In genomic region chr5:149304195-149305072, GRCh38 we compare ENCODE assay signal across 15 cellular contexts.
"Had no signal": no experiment of that assay in that cellular context is flagged by ENCODE, and none has a peak within 500 bp of the region (broad histone marks: within the 10 kb centered on the region; RNA-seq: fewer than 3 reads in every experiment).

No MANE protein-coding gene starts in this region.

- H3K4me3 ChIP-seq: colonic mucosa, pancreas had no signal

- H3K27me3 ChIP-seq: colonic mucosa, pancreas had no signal

- H3K4me1 Mint-ChIP-seq: brain; central memory CD8-positive, alpha-beta T cell; neural crest cell had no signal

- DNase-seq: activated CD4-positive, alpha-beta T cell treated with anti-CD3 and anti-CD28 coated beads, Interleukin-2, amount 50 U/mL, for 4 hours; activated gamma-delta T cell treated with Interleukin-2 at 50 U/mL for 16 hours; colonic mucosa; erythroblast; foreskin melanocyte; head of caudate nucleus; mammary epithelial cell; pancreas; SK-N-SH; stimulated activated naive B cell treated with anti-CD40 and anti-IgM and Interleukin-4, amounts not matched to agents 10 μg/mL and 1 μg/mL and 100 μg/mL, for 72 hours had no signal

- H3K27ac Mint-ChIP-seq: activated naive CD8-positive, alpha-beta T cell; brain; stimulated activated naive B cell treated with anti-CD40 and anti-IgM and Interleukin-4, amounts not matched to agents 10 μg/mL and 1 μg/mL and 100 μg/mL, for 72 hours; T-helper 2 cell treated with Interferon-gamma antibody and Interleukin-4, amounts not matched to agents 5 μg/mL and 100 μg/mL, for 36 hours had no signal

- H3K9me3 ChIP-seq: colonic mucosa, pancreas, SK-N-SH had no signal

- H3K36me3 ChIP-seq: colonic mucosa, pancreas had no signal

- H3K27me3 Mint-ChIP-seq: activated naive CD8-positive, alpha-beta T cell had no signal

- H3K36me3 Mint-ChIP-seq: activated naive CD8-positive, alpha-beta T cell; brain; stimulated activated naive B cell treated with anti-CD40 and anti-IgM and Interleukin-4, amounts not matched to agents 10 μg/mL and 1 μg/mL and 100 μg/mL, for 72 hours had no signal

- H3K4me1 ChIP-seq: colonic mucosa, pancreas had no signal

- H3K27ac ChIP-seq: colonic mucosa, pancreas had no signal

- ATAC-seq: stimulated activated naive B cell treated with anti-CD40 and anti-IgM and Interleukin-4, amounts not matched to agents 10 μg/mL and 1 μg/mL and 100 μg/mL, for 72 hours had no signal

- H3K4me3 Mint-ChIP-seq: activated naive CD8-positive, alpha-beta T cell; brain; central memory CD8-positive, alpha-beta T cell; neural crest cell; stimulated activated naive B cell treated with anti-CD40 and anti-IgM and Interleukin-4, amounts not matched to agents 10 μg/mL and 1 μg/mL and 100 μg/mL, for 72 hours; T-helper 2 cell treated with Interferon-gamma antibody and Interleukin-4, amounts not matched to agents 5 μg/mL and 100 μg/mL, for 36 hours had no signal

- H3K9me3 Mint-ChIP-seq: brain; central memory CD8-positive, alpha-beta T cell; neural crest cell; stimulated activated naive B cell treated with anti-CD40 and anti-IgM and Interleukin-4, amounts not matched to agents 10 μg/mL and 1 μg/mL and 100 μg/mL, for 72 hours; T-helper 2 cell treated with Interferon-gamma antibody and Interleukin-4, amounts not matched to agents 5 μg/mL and 100 μg/mL, for 36 hours had no signal
